Comparison of ENCODE assay signal across 17 cellular contexts in the genomic region with DNA sequence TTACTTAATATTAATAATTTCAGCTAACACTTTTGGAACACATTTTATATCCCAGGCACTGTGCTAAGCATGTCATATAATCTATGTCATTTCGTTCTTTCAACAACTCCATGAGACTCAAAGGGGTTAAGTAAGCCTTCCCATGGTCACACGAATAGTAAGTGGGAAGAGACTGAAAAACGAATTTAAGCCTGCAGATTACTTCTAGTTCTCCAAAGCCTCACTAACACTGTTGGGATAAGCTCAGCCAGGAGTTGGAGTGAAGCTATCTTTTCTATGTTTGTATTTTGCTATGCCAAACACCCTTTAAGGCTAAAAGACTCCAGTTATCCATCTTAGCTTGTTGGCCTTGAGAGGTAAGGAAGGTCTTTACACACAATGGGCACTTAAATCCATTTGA.
"Had no signal": no experiment of that assay in that cellular context is flagged by ENCODE, and none has a peak within 500 bp of the region (broad histone marks: within the 10 kb centered on the region; RNA-seq: fewer than 3 reads in every experiment).

No MANE protein-coding gene starts in this region.

- H3K27ac ChIP-seq: breast epithelium had no signal

- H3K36me3 Mint-ChIP-seq: activated CD4-positive, alpha-beta memory T cell treated with anti-CD3 and anti-CD28 coated beads for 36 hours; activated CD8-positive, alpha-beta memory T cell treated with anti-CD3 and anti-CD28 coated beads, Interleukin-2, amount 10 ng/mL, durations not matched to agents 7 days and 5 days; activated naive CD4-positive, alpha-beta T cell treated with anti-CD3 and anti-CD28 coated beads, Interleukin-2, amount 10 ng/mL, durations not matched to agents 7 days and 5 days; stimulated activated effector memory CD8-positive, alpha-beta T cell treated with anti-CD3 and anti-CD28 coated beads, Interleukin-12 subunit alpha, Interleukin-12 subunit beta, amount 100 ng/mL, for 72 hours had no signal

- H3K9me3 ChIP-seq: ascending aorta, breast epithelium, uterus had no signal

- H3K9me3 Mint-ChIP-seq: activated naive CD4-positive, alpha-beta T cell treated with anti-CD3 and anti-CD28 coated beads, Interleukin-2, amount 10 ng/mL, durations not matched to agents 7 days and 5 days; activated T-helper 2 cell treated with anti-CD3 and anti-CD28 coated beads, Interferon-gamma antibody, Interleukin-2, Interleukin-4, amounts not matched to agents 10 μg/mL and 5 μg/mL and 100 μg/mL, durations not matched to agents 14 hours and 24 hours and 36 hours; stimulated activated effector memory CD8-positive, alpha-beta T cell treated with anti-CD3 and anti-CD28 coated beads, Interleukin-12 subunit alpha, Interleukin-12 subunit beta, amount 100 ng/mL, for 72 hours had no signal

- H3K27ac Mint-ChIP-seq: activated CD4-positive, alpha-beta memory T cell treated with anti-CD3 and anti-CD28 coated beads for 36 hours; activated CD8-positive, alpha-beta memory T cell treated with anti-CD3 and anti-CD28 coated beads, Interleukin-2, amount 10 ng/mL, durations not matched to agents 7 days and 5 days; activated naive CD4-positive, alpha-beta T cell treated with anti-CD3 and anti-CD28 coated beads, Interleukin-2, amount 10 ng/mL, durations not matched to agents 7 days and 5 days; activated T-helper 2 cell treated with anti-CD3 and anti-CD28 coated beads, Interferon-gamma antibody, Interleukin-2, Interleukin-4, amounts not matched to agents 10 μg/mL and 5 μg/mL and 100 μg/mL, durations not matched to agents 14 hours and 24 hours and 36 hours; memory B cell; stimulated activated effector memory CD8-positive, alpha-beta T cell treated with anti-CD3 and anti-CD28 coated beads, Interleukin-12 subunit alpha, Interleukin-12 subunit beta, amount 100 ng/mL, for 72 hours had no signal

- DNase-seq: activated CD4-positive, alpha-beta memory T cell treated with anti-CD3 and anti-CD28 coated beads for 36 hours; activated CD4-positive, alpha-beta T cell treated with anti-CD3 and anti-CD28 coated beads for 1 hour; activated CD8-positive, alpha-beta memory T cell treated with anti-CD3 and anti-CD28 coated beads, Interleukin-2, amount 10 ng/mL, durations not matched to agents 7 days and 5 days; activated naive CD4-positive, alpha-beta T cell treated with anti-CD3 and anti-CD28 coated beads, Interleukin-2, amount 10 ng/mL, durations not matched to agents 7 days and 5 days; activated T-cell treated with anti-CD3 and anti-CD28 coated beads, Interleukin-2, amount 50 U/mL, for 1 hour; cerebellar nuclear complex; effector CD8-positive, alpha-beta T cell; kidney; left ventricle myocardium superior; uterus had no signal

- H3K4me1 ChIP-seq: breast epithelium, uterus had no signal

- H3K4me3 Mint-ChIP-seq: activated CD4-positive, alpha-beta memory T cell treated with anti-CD3 and anti-CD28 coated beads for 36 hours; activated CD8-positive, alpha-beta memory T cell treated with anti-CD3 and anti-CD28 coated beads, Interleukin-2, amount 10 ng/mL, durations not matched to agents 7 days and 5 days; activated naive CD4-positive, alpha-beta T cell treated with anti-CD3 and anti-CD28 coated beads, Interleukin-2, amount 10 ng/mL, durations not matched to agents 7 days and 5 days; memory B cell; neural crest cell; stimulated activated effector memory CD8-positive, alpha-beta T cell treated with anti-CD3 and anti-CD28 coated beads, Interleukin-12 subunit alpha, Interleukin-12 subunit beta, amount 100 ng/mL, for 72 hours had no signal

- H3K36me3 ChIP-seq: ascending aorta, breast epithelium, uterus had no signal

- H3K4me1 Mint-ChIP-seq: activated naive CD4-positive, alpha-beta T cell treated with anti-CD3 and anti-CD28 coated beads, Interleukin-2, amount 10 ng/mL, durations not matched to agents 7 days and 5 days had no signal

- ATAC-seq: activated CD8-positive, alpha-beta memory T cell treated with anti-CD3 and anti-CD28 coated beads, Interleukin-2, amount 10 ng/mL, durations not matched to agents 7 days and 5 days; left ventricle myocardium superior; stimulated activated effector memory CD8-positive, alpha-beta T cell treated with anti-CD3 and anti-CD28 coated beads, Interleukin-12 subunit alpha, Interleukin-12 subunit beta, amount 100 ng/mL, for 72 hours had no signal

- H3K27me3 ChIP-seq: ascending aorta, breast epithelium, hepatocyte, uterus had no signal

- H3K4me3 ChIP-seq: ascending aorta, breast epithelium, hepatocyte, uterus had no signal
